ENCODE assay signal across 16 cellular contexts in the genomic region with DNA sequence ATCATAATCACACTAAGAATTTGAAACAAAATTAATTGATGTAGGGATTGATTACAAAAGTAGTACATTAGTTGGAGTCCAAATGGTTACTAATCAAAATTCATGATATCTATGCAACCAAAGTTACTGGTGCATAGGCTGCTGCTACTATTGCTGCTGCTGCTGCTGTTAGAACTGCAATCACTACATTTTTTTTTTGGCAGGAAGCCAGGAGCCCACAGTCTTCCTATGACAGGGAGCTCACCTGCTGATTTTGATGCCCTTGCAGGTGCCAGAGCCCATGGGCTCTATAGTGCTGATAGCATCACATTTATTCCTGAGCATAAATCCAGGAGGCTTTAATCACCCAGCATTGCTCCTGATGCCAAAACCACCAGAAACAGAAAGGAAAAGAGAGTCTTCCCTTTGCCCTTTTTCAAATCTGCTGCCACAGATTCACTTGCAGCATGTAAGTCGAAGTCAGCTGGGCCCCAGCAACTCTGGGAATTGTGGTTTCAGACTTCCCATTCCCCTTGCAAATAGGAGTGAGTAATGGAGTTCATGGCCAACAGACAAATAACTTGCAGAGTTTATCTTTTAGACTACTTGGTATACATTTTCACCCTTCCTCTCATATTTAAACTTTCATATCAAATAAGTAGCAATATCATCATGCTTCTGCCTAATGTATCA. TPM values are rescaled to one million over a fixed set of nuclear protein-coding genes. Genes with fewer than 3 reads are reported as not detected.
DNase-seq lines count a peak whose midpoint lies in the region.
"Had no signal": no experiment of that assay in that cellular context is flagged by ENCODE, and none has a peak within 500 bp of the region (broad histone marks: within the 10 kb centered on the region; RNA-seq: fewer than 3 reads in every experiment).

No MANE protein-coding gene starts in this region.

- DNase-seq in H4 (ENCODE audit: low spot score) (peak; percentile 35), NCI-H1105 treated with DMSO at 0.1 percent for 48 hours (lab: John Stamatoyannopoulos, UW) (peak; percentile 61), RPMI7951 (ENCODE audit: low read depth) (peak; percentile 70), glomerular visceral epithelial cell (ENCODE audit: extremely low spot score) (peak; percentile 18), NCI-H524 treated with DMSO at 0.1 percent for 48 hours (lab: John Stamatoyannopoulos, UW) (no peak), NCI-H1694 (lab: John Stamatoyannopoulos, UW) (no peak), NCI-H526 treated with DMSO at 0.1 percent for 48 hours (lab: John Stamatoyannopoulos, UW) (no peak)
- DNase-seq: activated CD4-positive, alpha-beta memory T cell treated with anti-CD3 and anti-CD28 coated beads for 36 hours; activated T-cell treated with anti-CD3 and anti-CD28 coated beads, Interleukin-2, amount 50 U/mL, for 72 hours; adrenal gland; heart right ventricle; kidney; mucosa of descending colon; pancreas; stimulated activated naive CD8-positive, alpha-beta T cell treated with anti-CD3 and anti-CD28 coated beads, Interleukin-15, Interleukin-2, amounts not matched to agents 100 U/mL and 50 U/mL, for 24 hours had no signal

RNA-seq across cellular contexts. Expression of a gene that starts 17.6 kb away (rescaled TPM):
- total RNA-seq in H4 (2014; rRNA removed; shearing (Covaris generic)) = not detected in 2 replicates
- total RNA-seq in RPMI7951 (2014; rRNA removed; shearing (Covaris generic)) = 0.29 and 0.60 TPM in 2 replicates
- total RNA-seq: activated CD4-positive, alpha-beta memory T cell treated with anti-CD3 and anti-CD28 coated beads for 36 hours; activated T-cell treated with anti-CD3 and anti-CD28 coated beads, Interleukin-2, amount 50 U/mL, for 72 hours; adrenal gland; heart right ventricle; kidney; mucosa of descending colon; pancreas; vagina had no signal

Comparison
In these comparisons a context has a peak if more than half of its experiments do, and no peak if none do; other contexts are left out.
1. DNase-seq: peak in H4 (single experiment), NCI-H1105 treated with DMSO at 0.1 percent for 48 hours (single experiment), RPMI7951 (single experiment) and glomerular visceral epithelial cell (single experiment); none in NCI-H524 treated with DMSO at 0.1 percent for 48 hours (single experiment), NCI-H1694 (single experiment) and NCI-H526 treated with DMSO at 0.1 percent for 48 hours (single experiment).